Comparison of ENCODE assay signal across 14 cellular contexts in genomic region chr10:80194373-80195045, GRCh38. TPM values are rescaled to one million over a fixed set of nuclear protein-coding genes. Genes with fewer than 3 reads are reported as not detected.
DNase-seq lines count a peak whose midpoint lies in the region; ATAC-seq and TF ChIP-seq lines count a peak whose summit lies in the region.
"Had no signal": no experiment of that assay in that cellular context is flagged by ENCODE, and none has a peak within 500 bp of the region (broad histone marks: within the 10 kb centered on the region; RNA-seq: fewer than 3 reads in every experiment).

No MANE protein-coding gene starts in this region.

- TF ChIP-seq CTCF in left lung (IDR thresholded peaks at IDR 0.05) (no peak), spleen (IDR thresholded peaks at IDR 0.05 in 8 of 11, conservative IDR thresholded peaks at IDR 0.05 in 3 of 11) (no peak)

- TF ChIP-seq POLR2A in spleen (IDR thresholded peaks at IDR 0.05), result no peak

- H3K27ac Mint-ChIP-seq in activated T-cell treated with anti-CD3 and anti-CD28 coated beads, Interleukin-2, amount 50 U/mL, for 24 hours, result peak overlapping the region; percentile 95
- H3K27ac Mint-ChIP-seq in T-cell, result peak overlapping the region; percentile 49 to 71

- H3K4me1 ChIP-seq in left lung (peaks cover 28 to 98% of the 10 kb centered on the region in 2 donors), spleen (peaks cover 30 to 100% (median 92%) of the 10 kb centered on the region in 6 donors)

- H3K27ac ChIP-seq in left lung, result peak overlapping the region; percentile 23 to 81
- H3K27ac ChIP-seq in spleen, result peak overlapping the region in 5 of 8 donors; percentile 47 to 99 (median 76)

- CTCF ChIA-PET in T-cell (lab: Charles Lee), result interaction anchor here (0.9 to 3.3 kb wide), 2 partner anchors 15 to 50 kb away, joined by 3 to 10 read pairs; no protein-coding TSS in a partner anchor

- no peaks in the 10 kb centered on the region for H3K9me3 ChIP-seq in left lung
- peaks cover 0 to 5% (median 0%) of the 10 kb centered on the region in 8 donors for H3K9me3 ChIP-seq in spleen

- no peak for DNase-seq in activated T-cell treated with anti-CD3 and anti-CD28 coated beads, Interleukin-2, amount 50 U/mL, for 24 hours
- DNase-seq in activated T-cell treated with anti-CD3 and anti-CD28 coated beads, Interleukin-2, amount 50 U/mL, for 4 hours, result no peak
- DNase-seq in T-cell, result no peak
- DNase-seq in left lung, result peak in 1 of 2 donors; percentile 26
- DNase-seq in spleen, result peak; percentile 73
- no peak for DNase-seq in NCI-H2196 (lab: John Stamatoyannopoulos, UW; ENCODE audit: unreplicated experiment)
- no peak for DNase-seq in stimulated activated CD4-positive, alpha-beta T cell treated with anti-CD3 and anti-CD28 coated beads, Interleukin-15, amount 100 ng/mL, for 24 hours
- DNase-seq: activated CD4-positive, alpha-beta T cell treated with anti-CD3 and anti-CD28 coated beads for 48 hours; DMS 273 treated with DMSO at 0.1 percent for 48 hours; NCI-H146 had no signal

- no peak overlapping the region for H3K4me3 ChIP-seq in left lung
- H3K4me3 ChIP-seq in spleen, result no peak overlapping the region
- H3K4me3 ChIP-seq: A549 had no signal

- H3K4me1 Mint-ChIP-seq in activated T-cell treated with anti-CD3 and anti-CD28 coated beads, Interleukin-2, amount 50 U/mL, for 24 hours (ENCODE audit: low read depth), result peaks cover 79% of the 10 kb centered on the region
- H3K4me1 Mint-ChIP-seq in activated T-cell treated with anti-CD3 and anti-CD28 coated beads, Interleukin-2, amount 50 U/mL, for 4 hours (ENCODE audit: low read depth), result peaks cover 73% of the 10 kb centered on the region
- peaks cover 78 to 81% (median 79%) of the 10 kb centered on the region in 3 donors for H3K4me1 Mint-ChIP-seq in T-cell

- no peak for ATAC-seq in activated T-cell treated with anti-CD3 and anti-CD28 coated beads, Interleukin-2, amount 50 U/mL, for 4 hours
- ATAC-seq in T-cell (replicated peaks in 1 of 4) (no peak), left lung (no peak), HG03039 (IDR thresholded peaks at IDR 0.05; ENCODE audit: unreplicated experiment) (no peak)
- ATAC-seq: A549, left lobe of liver had no signal

- H3K27me3 ChIP-seq in left lung (no peaks in the 10 kb centered on the region), spleen (replicated peaks in 1 of 7) (no peaks in the 10 kb centered on the region)

- peaks cover 0 to 10% of the 10 kb centered on the region in 2 donors for H3K36me3 ChIP-seq in left lung
- peaks cover 0 to 13% (median 4%) of the 10 kb centered on the region in 6 donors for H3K36me3 ChIP-seq in spleen

- no peak overlapping the region for H3K4me3 Mint-ChIP-seq in activated T-cell treated with anti-CD3 and anti-CD28 coated beads, Interleukin-2, amount 50 U/mL, for 24 hours
- H3K4me3 Mint-ChIP-seq in activated T-cell treated with anti-CD3 and anti-CD28 coated beads, Interleukin-2, amount 50 U/mL, for 4 hours, result no peak overlapping the region
- H3K4me3 Mint-ChIP-seq in T-cell, result peak overlapping the region in 1 of 3 donors; percentile 75
- H3K4me3 Mint-ChIP-seq: activated naive CD4-positive, alpha-beta T cell treated with anti-CD3 and anti-CD28 coated beads, Interleukin-2, amount 50 U/mL, for 24 hours had no signal

- intact Hi-C loops in left lung (cut with DNase I), result no loop called here
- intact Hi-C loops in spleen (cut with DNase I; ENCODE audit: low total_unique reads), result no loop called here

- peaks cover 56% of the 10 kb centered on the region for H3K36me3 Mint-ChIP-seq in activated T-cell treated with anti-CD3 and anti-CD28 coated beads, Interleukin-2, amount 50 U/mL, for 24 hours (ENCODE audit: low read depth)
- H3K36me3 Mint-ChIP-seq in activated T-cell treated with anti-CD3 and anti-CD28 coated beads, Interleukin-2, amount 50 U/mL, for 4 hours (ENCODE audit: insufficient read depth), result peaks cover 10% of the 10 kb centered on the region
- H3K36me3 Mint-ChIP-seq in T-cell, result peaks cover 8% of the 10 kb centered on the region

- 74 to 89% (median 85%) methylated on average over 9 to 11 of the region's 11 CpGs for WGBS in spleen, 5 donors

- peaks cover 10% of the 10 kb centered on the region for H3K9me3 Mint-ChIP-seq in activated T-cell treated with anti-CD3 and anti-CD28 coated beads, Interleukin-2, amount 50 U/mL, for 24 hours
- H3K9me3 Mint-ChIP-seq in activated T-cell treated with anti-CD3 and anti-CD28 coated beads, Interleukin-2, amount 50 U/mL, for 4 hours, result peaks cover 5% of the 10 kb centered on the region
- H3K9me3 Mint-ChIP-seq in T-cell, result peaks cover 0 to 4% (median 0%) of the 10 kb centered on the region in 3 donors
- H3K9me3 Mint-ChIP-seq: activated naive CD4-positive, alpha-beta T cell treated with anti-CD3 and anti-CD28 coated beads, Interleukin-2, amount 50 U/mL, for 24 hours had no signal

- H3K27me3 Mint-ChIP-seq in activated T-cell treated with anti-CD3 and anti-CD28 coated beads, Interleukin-2, amount 50 U/mL, for 24 hours, result no peaks in the 10 kb centered on the region
- no peaks in the 10 kb centered on the region for H3K27me3 Mint-ChIP-seq in activated T-cell treated with anti-CD3 and anti-CD28 coated beads, Interleukin-2, amount 50 U/mL, for 4 hours (ENCODE audit: low read depth)
- no peaks in the 10 kb centered on the region for H3K27me3 Mint-ChIP-seq in T-cell
- H3K27me3 Mint-ChIP-seq: activated naive CD4-positive, alpha-beta T cell treated with anti-CD3 and anti-CD28 coated beads, Interleukin-2, amount 50 U/mL, for 24 hours had no signal

- POLR2A ChIA-PET in T-cell (lab: Charles Lee), result interaction anchor here (0.6 kb wide), 2 partner anchors 21 to 124 kb away, joined by 3 read pairs; no protein-coding TSS in a partner anchor

RNA-seq across cellular contexts. Expression of gene ANXA11, which starts 10.8 kb away (rescaled TPM):
- total RNA-seq in activated T-cell treated with anti-CD3 and anti-CD28 coated beads, Interleukin-2, amount 50 U/mL, for 4 hours, result 100 to 1,000 TPM; 157 to 161 (median 158) TPM
- total RNA-seq in T-cell (100 to 1,000 TPM; 196 to 222 (median 208) TPM), left lung (100 to 1,000 TPM; 281 to 298 TPM), spleen (100 to 1,000 TPM; 102 to 201 (median 157) TPM)
- polyA plus RNA-seq in spleen, result 100 to 1,000 TPM in 2 of 3 donors, 10 to 100 TPM in 1; 89.9 to 143 (median 117) TPM
